In the genomic region with DNA sequence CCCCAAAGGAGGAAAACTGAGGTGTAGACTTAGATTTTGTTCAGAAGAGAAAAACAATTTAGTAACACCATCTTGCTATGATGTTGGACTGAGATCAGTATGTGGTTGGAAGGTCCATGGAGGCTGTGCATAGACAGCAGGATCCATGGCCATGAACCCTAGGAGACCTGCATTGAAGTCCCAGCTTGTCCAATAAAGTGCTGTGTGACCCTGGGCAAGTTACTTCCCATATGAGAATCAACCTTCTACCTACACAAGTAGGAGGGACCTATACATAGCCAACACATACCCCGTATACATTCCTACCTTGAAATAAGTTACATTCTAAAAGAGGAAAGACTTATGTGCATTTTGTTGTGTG, we compare ENCODE assay signal across 12 cellular contexts. TPM values are rescaled to one million over a fixed set of nuclear protein-coding genes. Genes with fewer than 3 reads are reported as not detected.
DNase-seq lines count a peak whose midpoint lies in the region; ATAC-seq and TF ChIP-seq lines count a peak whose summit lies in the region.
"Had no signal": no experiment of that assay in that cellular context is flagged by ENCODE, and none has a peak within 500 bp of the region (broad histone marks: within the 10 kb centered on the region; RNA-seq: fewer than 3 reads in every experiment).

No MANE protein-coding gene starts in this region.

- peaks cover 6% of the 10 kb centered on the region for H3K4me1 Mint-ChIP-seq in nephron progenitor cell
- H3K4me1 Mint-ChIP-seq: CD8-positive, alpha-beta memory T cell had no signal

- no peak overlapping the region for H3K4me2 ChIP-seq in mesenchymal stem cell (ENCODE audit: low read length, poor library complexity, severe bottlenecking)

- no peak overlapping the region for H3K9ac ChIP-seq in mesenchymal stem cell (ENCODE audit: low read length)

- H3K4me3 Mint-ChIP-seq in nephron progenitor cell, result no peak overlapping the region
- H3K4me3 Mint-ChIP-seq: CD8-positive, alpha-beta memory T cell had no signal

- no peaks in the 10 kb centered on the region for H3K36me3 ChIP-seq in left ventricle myocardium inferior
- no peaks in the 10 kb centered on the region for H3K36me3 ChIP-seq in mesenchymal stem cell (ENCODE audit: control insufficient read depth in 1 of 2, insufficient read depth in 2 of 2, low read depth in 1 of 2, low read length in 2 of 2)
- H3K36me3 ChIP-seq in BE2C, result no peaks in the 10 kb centered on the region

- H3K4ac ChIP-seq in mesenchymal stem cell (ENCODE audit: low read depth in 1 of 2, low read length in 2 of 2), result no peak overlapping the region

- H3K27me3 Mint-ChIP-seq in nephron progenitor cell (ENCODE audit: low read depth, poor library complexity), result no peaks in the 10 kb centered on the region

- H2BK120ac ChIP-seq in mesenchymal stem cell (ENCODE audit: low read depth, low read length), result no peak overlapping the region

- no peak for DNase-seq in Right ventricle myocardium superior
- no peak for DNase-seq in left ventricle myocardium inferior
- DNase-seq in mesenchymal stem cell, result no peak
- DNase-seq in effector CD8-positive, alpha-beta T cell (lab: John Stamatoyannopoulos, UW), result no peak
- DNase-seq in nephron progenitor cell, result no peak
- DNase-seq in BE2C, result no peak
- no peak for DNase-seq in GM19240 (ENCODE audit: insufficient read length, low spot score)
- DNase-seq: NCI-H2171; NK-92 treated with Interleukin-12 subunit alpha and Interleukin-12 subunit beta, amount 100 ng/mL, for 24 hours had no signal

- TF ChIP-seq CTCF in left ventricle myocardium inferior (IDR thresholded peaks at IDR 0.05; ENCODE audit: borderline replicate concordance) (no peak), nephron progenitor cell (IDR thresholded peaks at IDR 0.05) (no peak), BE2C (IDR thresholded peaks at IDR 0.05; ENCODE audit: low read depth, low read length) (no peak)

- H2BK12ac ChIP-seq in mesenchymal stem cell (ENCODE audit: low read length in 2 of 2), result no peak overlapping the region

- H3K79me1 ChIP-seq in mesenchymal stem cell (replicated peaks; ENCODE audit: low read length, poor library complexity, severe bottlenecking), result no peaks in the 10 kb centered on the region

- WGBS in mesenchymal stem cell, result no CpG with 5 or more reads among the region's 1 CpG

- H2BK15ac ChIP-seq in mesenchymal stem cell (ENCODE audit: low read depth, poor library complexity, severe bottlenecking), result no peak overlapping the region

- no peaks in the 10 kb centered on the region for H3K36me3 Mint-ChIP-seq in nephron progenitor cell (ENCODE audit: low read depth)
- H3K36me3 Mint-ChIP-seq: CD8-positive, alpha-beta memory T cell had no signal

- H2AFZ ChIP-seq in mesenchymal stem cell (ENCODE audit: low read depth, low read length), result no peak overlapping the region

- intact Hi-C loops in Right ventricle myocardium superior (cut with DNase I), result no loop called here
- intact Hi-C loops in left ventricle myocardium inferior (cut with micrococcal nuclease), result loop anchor here (2.0 to 10.0 kb wide), 2 partner anchors 185 to 389 kb away; no protein-coding TSS in a partner anchor

- H3K27ac ChIP-seq in left ventricle myocardium inferior (replicated peaks) (no peak overlapping the region), mesenchymal stem cell (ENCODE audit: low read length, poor library complexity, severe bottlenecking) (no peak overlapping the region)
- H3K27ac ChIP-seq: C4-2B had no signal

- no peak overlapping the region for H4K91ac ChIP-seq in mesenchymal stem cell (ENCODE audit: low read length)

- H3K27ac Mint-ChIP-seq in nephron progenitor cell, result no peak overlapping the region
- H3K27ac Mint-ChIP-seq: CD8-positive, alpha-beta memory T cell had no signal

- H2AK5ac ChIP-seq in mesenchymal stem cell (ENCODE audit: low read length, severe bottlenecking), result peak overlapping the region; percentile 42

- ATAC-seq in Right ventricle myocardium superior (ENCODE audit: poor library complexity) (peak; percentile 10), esophagus mucosa (peak; percentile 31)

- H3K9me3 Mint-ChIP-seq in nephron progenitor cell, result no peaks in the 10 kb centered on the region
- H3K9me3 Mint-ChIP-seq: CD8-positive, alpha-beta memory T cell had no signal

- H2BK5ac ChIP-seq in mesenchymal stem cell (ENCODE audit: low read depth, low read length, poor library complexity, severe bottlenecking), result no peak overlapping the region

- no peak overlapping the region for H3K23ac ChIP-seq in mesenchymal stem cell (ENCODE audit: low read length in 2 of 2)

- H3K27me3 ChIP-seq in left ventricle myocardium inferior (ENCODE audit: low read depth) (no peaks in the 10 kb centered on the region), mesenchymal stem cell (ENCODE audit: control insufficient read depth in 1 of 2, insufficient read depth in 1 of 2, low read length in 2 of 2) (no peaks in the 10 kb centered on the region), BE2C (no peaks in the 10 kb centered on the region)

- H3K4me3 ChIP-seq in left ventricle myocardium inferior (no peak overlapping the region), mesenchymal stem cell (ENCODE audit: insufficient read depth in 1 of 2, low read depth in 1 of 2, low read length in 2 of 2) (no peak overlapping the region), BE2C (ENCODE audit: low read depth, low read length) (no peak overlapping the region)

- no peaks in the 10 kb centered on the region for H3K9me3 ChIP-seq in left ventricle myocardium inferior (replicated peaks)
- no peaks in the 10 kb centered on the region for H3K9me3 ChIP-seq in mesenchymal stem cell (ENCODE audit: control insufficient read depth, low read length)
- H3K9me3 ChIP-seq in BE2C, result no peaks in the 10 kb centered on the region

- no peak overlapping the region for H3K14ac ChIP-seq in mesenchymal stem cell (ENCODE audit: low read length in 2 of 2)

- H3K18ac ChIP-seq in mesenchymal stem cell (ENCODE audit: low read depth in 1 of 2, low read length in 2 of 2), result no peak overlapping the region

- H3K4me1 ChIP-seq in left ventricle myocardium inferior (peaks cover 5% of the 10 kb centered on the region), mesenchymal stem cell (ENCODE audit: control insufficient read depth, insufficient read depth, low read depth, low read length) (no peaks in the 10 kb centered on the region), BE2C (no peaks in the 10 kb centered on the region)

- no peak overlapping the region for H4K8ac ChIP-seq in mesenchymal stem cell (ENCODE audit: low read length)

RNA-seq across cellular contexts. Expression of a gene that starts 27.3 kb away (rescaled TPM):
- total RNA-seq in Right ventricle myocardium superior (5.0 TPM), left ventricle myocardium inferior (6.3 TPM), esophagus mucosa (6.4 TPM)
- 1.8 TPM for polyA plus RNA-seq in mesenchymal stem cell (2013, experiment 1 of 2)
- 2.0 TPM for polyA plus RNA-seq in mesenchymal stem cell (2013, experiment 2 of 2)
- 5.3 TPM for polyA plus RNA-seq in BE2C (2012; ENCODE audit: insufficient read depth, insufficient read length, low read depth)

RNA-seq across cellular contexts. Expression of a gene that starts 55.7 kb away (rescaled TPM):
- 61.5 TPM for total RNA-seq in Right ventricle myocardium superior
- 75.9 TPM for total RNA-seq in left ventricle myocardium inferior
- total RNA-seq in esophagus mucosa, result 107 TPM
- 127 TPM for polyA plus RNA-seq in mesenchymal stem cell (2013, experiment 1 of 2)
- 129 TPM for polyA plus RNA-seq in mesenchymal stem cell (2013, experiment 2 of 2)
- polyA plus RNA-seq in BE2C (2012; ENCODE audit: insufficient read depth, insufficient read length, low read depth), result 136 TPM
